18 cellular contexts compared by ENCODE assay signal in the genomic region with DNA sequence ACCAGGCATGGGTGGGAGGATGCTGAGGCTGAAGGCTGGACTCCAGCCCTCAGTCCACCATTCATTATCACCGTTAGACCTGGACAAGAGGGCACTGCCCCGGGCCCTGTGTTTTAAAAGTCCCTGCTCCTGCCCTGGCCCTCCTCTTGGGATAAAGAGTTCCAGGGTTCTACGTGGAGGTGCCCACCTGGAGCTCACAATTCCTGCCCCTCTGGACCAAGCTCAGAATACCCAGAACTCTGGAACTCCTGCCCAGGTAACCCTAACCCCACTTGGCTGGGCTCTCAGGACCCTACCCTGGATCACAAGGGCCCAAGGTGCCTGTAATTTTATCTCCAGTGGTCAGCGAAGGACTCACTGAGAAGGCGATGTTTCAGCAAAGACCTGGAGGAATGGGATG. TPM values are rescaled to one million over a fixed set of nuclear protein-coding genes. Genes with fewer than 3 reads are reported as not detected.
DNase-seq lines count a peak whose midpoint lies in the region; ATAC-seq, FAIRE-seq and TF ChIP-seq lines count a peak whose summit lies in the region.
"Had no signal": no experiment of that assay in that cellular context is flagged by ENCODE, and none has a peak within 500 bp of the region (broad histone marks: within the 10 kb centered on the region; RNA-seq: fewer than 3 reads in every experiment).

No MANE protein-coding gene starts in this region.

- TF ChIP-seq POLR2A in Peyer's patch (IDR thresholded peaks at IDR 0.05) (no peak), sigmoid colon (IDR thresholded peaks at IDR 0.05) (no peak)

- H3K27me3 ChIP-seq in Peyer's patch: no peaks in the 10 kb centered on the region
- no peaks in the 10 kb centered on the region for H3K27me3 ChIP-seq in sigmoid colon
- H3K27me3 ChIP-seq: SJCRH30 had no signal

- 24 to 77% methylated on average over 5 of the region's 5 CpGs for WGBS in sigmoid colon, 2 donors

- H3K9me3 ChIP-seq in Peyer's patch (no peaks in the 10 kb centered on the region), kidney (ENCODE audit: control insufficient read depth in 1 of 2, low read length in 2 of 2) (no peaks in the 10 kb centered on the region), sigmoid colon (no peaks in the 10 kb centered on the region)
- H3K9me3 ChIP-seq: SJCRH30 had no signal

- TF ChIP-seq CTCF in C4-2B (conservative IDR thresholded peaks at IDR 0.05) (no peak), Peyer's patch (IDR thresholded peaks at IDR 0.05) (no peak), kidney (IDR thresholded peaks at IDR 0.05; ENCODE audit: borderline replicate concordance, extremely low read depth, insufficient read depth) (no peak), sigmoid colon (IDR thresholded peaks at IDR 0.05) (no peak)

- H3K27ac ChIP-seq in C4-2B (peak overlapping the region; percentile 83; the same call in 1 of the 2 replicates), Peyer's patch (peak overlapping the region in 3 of 4 donors; percentile 72 to 90 (median 84)), kidney (ENCODE audit: low read depth in 2 of 2, low read length in 2 of 2) (no peak overlapping the region), sigmoid colon (no peak overlapping the region)
- H3K27ac ChIP-seq: SJCRH30 had no signal

- peaks cover 0 to 40% (median 0%) of the 10 kb centered on the region in 4 donors for H3K4me1 ChIP-seq in Peyer's patch
- H3K4me1 ChIP-seq in kidney (ENCODE audit: control insufficient read depth in 1 of 2, insufficient read depth in 1 of 2, low read depth in 1 of 2, low read length in 2 of 2): peaks cover 10 to 17% of the 10 kb centered on the region in 2 donors
- H3K4me1 ChIP-seq in sigmoid colon: peaks cover 0 to 39% (median 38%) of the 10 kb centered on the region in 4 donors
- H3K4me1 ChIP-seq: SJCRH30 had no signal

- intact Hi-C loops in kidney (cut with DNase I) (no loop called here), sigmoid colon (cut with DNase I) (loop anchor here (10.0 kb wide), 1 partner anchor 659 kb away; the partner anchor contains the start of gene MAP2K5)

- no peak for FAIRE-seq in kidney (lab: Jason Lieb, UNC)
- FAIRE-seq: H54 had no signal

- no peak for ATAC-seq in GM21423 (IDR thresholded peaks at IDR 0.05; ENCODE audit: unreplicated experiment)
- ATAC-seq in HG03571 (IDR thresholded peaks at IDR 0.05; ENCODE audit: unreplicated experiment): no peak
- ATAC-seq: CD8-positive, alpha-beta T cell had no signal

- no peak for TF ChIP-seq EP300 in sigmoid colon (IDR thresholded peaks at IDR 0.05)

- H3K36me3 ChIP-seq in Peyer's patch (no peaks in the 10 kb centered on the region), kidney (ENCODE audit: control insufficient read depth in 1 of 2, insufficient read depth in 2 of 2, low read length in 2 of 2) (no peaks in the 10 kb centered on the region), sigmoid colon (no peaks in the 10 kb centered on the region)
- H3K36me3 ChIP-seq: SJCRH30 had no signal

- H3K4me3 ChIP-seq in Peyer's patch (peak overlapping the region in 3 of 4 donors; percentile 28 to 63 (median 57)), kidney (ENCODE audit: low read length in 2 of 2) (peak overlapping the region; percentile 52 to 53), sigmoid colon (no peak overlapping the region)
- H3K4me3 ChIP-seq: SJCRH30 had no signal

- no peak overlapping the region for H3K9ac ChIP-seq in kidney (ENCODE audit: low read length in 2 of 2)

- DNase-seq in Peyer's patch (peak in 1 of 3 donors; percentile 37), kidney (no peak), sigmoid colon (peak; percentile 57), SKM-1 treated with dmso at 0.1 percent for 144 hours (lab: John Stamatoyannopoulos, UW; ENCODE audit: unreplicated experiment) (no peak)
- no peak for DNase-seq in activated naive CD4-positive, alpha-beta T cell treated with anti-CD3 and anti-CD28 coated beads, Interleukin-2, amount 50 U/mL, for 16 hours
- DNase-seq: CD8-positive, alpha-beta T cell; DMS 273 treated with DMSO at 0.1 percent for 48 hours; Kasumi-1; NCI-H1417; NCI-H2029; NCI-H2171 treated with DMSO at 0.1 percent for 48 hours; NCI-H524; RPMI8226; SJCRH30 had no signal

RNA-seq across cellular contexts. Expression of gene CALML4, which starts 1.2 kb away (rescaled TPM):
- total RNA-seq in Peyer's patch (100 to 1,000 TPM in 3 of 4 donors, 10 to 100 TPM in 1; 57.8 to 153 (median 126) TPM), kidney (17.4 TPM), sigmoid colon (10 to 100 TPM in 1 of 4 donors, 1 to 10 TPM in 3; 3.9 to 10.9 (median 5.4) TPM)
- polyA plus RNA-seq in kidney (ENCODE audit: insufficient read depth, low read depth, low replicate concordance) (54.7 TPM), sigmoid colon (100 to 1,000 TPM; 154 to 309 (median 214) TPM)

RNA-seq across cellular contexts. Expression of gene CLN6, which starts 25.6 kb away (rescaled TPM):
- total RNA-seq in Peyer's patch (10 to 100 TPM; 19.0 to 38.0 (median 23.0) TPM), kidney (36.6 TPM), sigmoid colon (10 to 100 TPM in 3 of 4 donors, 1 to 10 TPM in 1; 9.3 to 17.4 (median 12.7) TPM)
- polyA plus RNA-seq in kidney (ENCODE audit: insufficient read depth, low read depth, low replicate concordance) (30.8 TPM), sigmoid colon (10 to 100 TPM in 1 of 3 donors, 1 to 10 TPM in 2; 5.4 to 43.3 (median 7.2) TPM)

Comparison
In these comparisons a context has a peak if more than half of its experiments do, and no peak if none do; other contexts are left out.
1. H3K27ac ChIP-seq: peak in C4-2B (single experiment) and Peyer's patch (3 of 4); none in kidney (0 of 2) and sigmoid colon (0 of 4).
2. H3K4me3 ChIP-seq: peak in Peyer's patch (3 of 4) and kidney (2 of 2); none in sigmoid colon (0 of 4).